ENCODE assay signal across 1 cellular context in genomic region chr20:62238569-62239277, GRCh38.
TF ChIP-seq lines count a peak whose summit lies in the region.

No MANE protein-coding gene starts in this region.

TF ChIP-seq in HepG2, 621 proteins besides CTCF, POLR2A, EP300 and RAD21 (continued from another document and continues in another):
- TF ChIP-seq GABPA (IDR thresholded peaks at IDR 0.05; ENCODE audit: low read depth, low read length) (no peak), GABPA (CRISPR knock-in tag; IDR thresholded peaks at IDR 0.05; ENCODE audit: low read depth) (peak; percentile 35; the same call in 1 of the 2 replicates), ELF3 (CRISPR knock-in tag; IDR thresholded peaks at IDR 0.05) (no peak), SATB2 (CRISPR knock-in tag; IDR thresholded peaks at IDR 0.05) (no peak), ZNF510 (CRISPR knock-in tag; IDR thresholded peaks at IDR 0.05; ENCODE audit: low read depth) (no peak), ZBTB2 (CRISPR knock-in tag; IDR thresholded peaks at IDR 0.05; ENCODE audit: low read depth) (no peak; the same call in 1 of the 2 replicates), PRPF4 (IDR thresholded peaks at IDR 0.05; ENCODE audit: low read depth, low read length, poor library complexity, severe bottlenecking) (no peak), KLF12 (CRISPR knock-in tag; IDR thresholded peaks at IDR 0.05; ENCODE audit: borderline replicate concordance) (no peak), ELF1 (CRISPR knock-in tag; IDR thresholded peaks at IDR 0.05) (peak; percentile 62; the same call in 1 of the 2 replicates), ZNF589 (CRISPR knock-in tag; conservative IDR thresholded peaks at IDR 0.05) (no peak), XRCC5 (optimal IDR thresholded peaks at IDR 0.05; ENCODE audit: low read length) (no peak), HHEX (CRISPR knock-in tag; IDR thresholded peaks at IDR 0.05) (no peak), ZNF501 (CRISPR knock-in tag; IDR thresholded peaks at IDR 0.05) (0 out of 2 replicates have a peak, but pooled peaks have one; percentile 45), ZNF576 (CRISPR knock-in tag; IDR thresholded peaks at IDR 0.05) (no peak), ZMAT3 (CRISPR knock-in tag; conservative IDR thresholded peaks at IDR 0.05) (0 out of 2 replicates have a peak, but pooled peaks have one; percentile 24), ZNF782 (CRISPR knock-in tag; IDR thresholded peaks at IDR 0.05; ENCODE audit: borderline replicate concordance) (no peak), MAFG (CRISPR knock-in tag; IDR thresholded peaks at IDR 0.05) (no peak), ELF4 (CRISPR knock-in tag; IDR thresholded peaks at IDR 0.05; ENCODE audit: borderline replicate concordance) (no peak), ZNF143 (CRISPR knock-in tag; IDR thresholded peaks at IDR 0.05) (no peak), TIGD3 (CRISPR knock-in tag; IDR thresholded peaks at IDR 0.05; ENCODE audit: borderline replicate concordance) (peak; percentile 1; the same call in 1 of the 2 replicates), MAFK (conservative IDR thresholded peaks at IDR 0.05 in 1 of 2, IDR thresholded peaks at IDR 0.05 in 1 of 2; ENCODE audit: low read length in 2 of 2) (no peak), ZNF569 (CRISPR knock-in tag; IDR thresholded peaks at IDR 0.05; ENCODE audit: borderline replicate concordance) (no peak), ZNF564 (CRISPR knock-in tag; IDR thresholded peaks at IDR 0.05) (0 out of 2 replicates have a peak, but pooled peaks have one; percentile 7), KLF11 (CRISPR knock-in tag; IDR thresholded peaks at IDR 0.05) (0 out of 2 replicates have a peak, but pooled peaks have one; percentile 48), ZNF598 (CRISPR knock-in tag; IDR thresholded peaks at IDR 0.05; ENCODE audit: borderline replicate concordance) (no peak; the same call in 1 of the 2 replicates), ZNF235 (CRISPR knock-in tag; IDR thresholded peaks at IDR 0.05; ENCODE audit: borderline replicate concordance) (no peak; the same call in 1 of the 2 replicates), SMARCC2 (IDR thresholded peaks at IDR 0.05) (no peak), KLF15 (CRISPR knock-in tag; IDR thresholded peaks at IDR 0.05; ENCODE audit: borderline replicate concordance) (0 out of 2 replicates have a peak, but pooled peaks have one; percentile 10), ESRRA (CRISPR knock-in tag; IDR thresholded peaks at IDR 0.05; ENCODE audit: low read depth) (0 out of 2 replicates have a peak, but pooled peaks have one; percentile 16), PAF1 (CRISPR knock-in tag; IDR thresholded peaks at IDR 0.05) (no peak), GTF3A (CRISPR knock-in tag; conservative IDR thresholded peaks at IDR 0.05) (no peak), MED8 (CRISPR knock-in tag; IDR thresholded peaks at IDR 0.05; ENCODE audit: insufficient replicate concordance) (no peak), ZNF776 (CRISPR knock-in tag; IDR thresholded peaks at IDR 0.05) (0 out of 2 replicates have a peak, but pooled peaks have one; percentile 46), CAMTA2 (CRISPR knock-in tag; IDR thresholded peaks at IDR 0.05; ENCODE audit: borderline replicate concordance) (0 out of 2 replicates have a peak, but pooled peaks have one; percentile 32), SALL2 (CRISPR knock-in tag; IDR thresholded peaks at IDR 0.05) (0 out of 2 replicates have a peak, but pooled peaks have one; percentile 7), NONO (IDR thresholded peaks at IDR 0.05) (no peak), NONO (CRISPR knock-in tag; conservative IDR thresholded peaks at IDR 0.05) (peak; percentile 64), NCOR1 (IDR thresholded peaks at IDR 0.05; ENCODE audit: borderline replicate concordance, low read length) (no peak), NR2C2 (CRISPR knock-in tag; IDR thresholded peaks at IDR 0.05; ENCODE audit: borderline replicate concordance) (no peak), REST (IDR thresholded peaks at IDR 0.05; ENCODE audit: borderline replicate concordance in 1 of 2, low read depth in 1 of 2, low read length in 2 of 2) (no peak), LBX2 (CRISPR knock-in tag; IDR thresholded peaks at IDR 0.05; ENCODE audit: borderline replicate concordance) (peak; percentile 73; the same call in 1 of the 2 replicates), ATF7-NPFF (CRISPR knock-in tag; IDR thresholded peaks at IDR 0.05; ENCODE audit: low read depth) (no peak), ZSCAN21 (CRISPR knock-in tag; IDR thresholded peaks at IDR 0.05; ENCODE audit: borderline replicate concordance) (no peak), ZNF577 (CRISPR knock-in tag; IDR thresholded peaks at IDR 0.05; ENCODE audit: borderline replicate concordance, low read depth) (no peak), NFIB (CRISPR knock-in tag; IDR thresholded peaks at IDR 0.05; ENCODE audit: borderline replicate concordance) (no peak)
- TF ChIP-seq, protein P1, sequence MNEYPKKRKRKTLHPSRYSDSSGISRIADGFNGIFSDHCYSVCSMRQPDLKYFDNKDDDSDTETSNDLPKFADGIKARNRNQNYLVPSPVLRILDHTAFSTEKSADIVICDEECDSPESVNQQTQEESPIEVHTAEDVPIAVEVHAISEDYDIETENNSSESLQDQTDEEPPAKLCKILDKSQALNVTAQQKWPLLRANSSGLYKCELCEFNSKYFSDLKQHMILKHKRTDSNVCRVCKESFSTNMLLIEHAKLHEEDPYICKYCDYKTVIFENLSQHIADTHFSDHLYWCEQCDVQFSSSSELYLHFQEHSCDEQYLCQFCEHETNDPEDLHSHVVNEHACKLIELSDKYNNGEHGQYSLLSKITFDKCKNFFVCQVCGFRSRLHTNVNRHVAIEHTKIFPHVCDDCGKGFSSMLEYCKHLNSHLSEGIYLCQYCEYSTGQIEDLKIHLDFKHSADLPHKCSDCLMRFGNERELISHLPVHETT (CRISPR knock-in tag; conservative IDR thresholded peaks at IDR 0.05): no peak
- TF ChIP-seq, protein P2, sequence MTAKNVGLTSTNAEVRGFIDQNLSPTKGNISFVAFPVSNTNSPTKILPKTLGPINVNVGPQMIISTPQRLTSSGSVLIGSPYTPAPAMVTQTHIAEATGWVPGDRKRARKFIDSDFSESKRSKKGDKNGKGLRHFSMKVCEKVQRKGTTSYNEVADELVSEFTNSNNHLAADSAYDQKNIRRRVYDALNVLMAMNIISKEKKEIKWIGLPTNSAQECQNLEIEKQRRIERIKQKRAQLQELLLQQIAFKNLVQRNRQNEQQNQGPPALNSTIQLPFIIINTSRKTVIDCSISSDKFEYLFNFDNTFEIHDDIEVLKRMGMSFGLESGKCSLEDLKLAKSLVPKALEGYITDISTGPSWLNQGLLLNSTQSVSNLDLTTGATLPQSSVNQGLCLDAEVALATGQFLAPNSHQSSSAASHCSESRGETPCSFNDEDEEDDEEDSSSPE (CRISPR knock-in tag; IDR thresholded peaks at IDR 0.05): no peak
- TF ChIP-seq, protein P3, sequence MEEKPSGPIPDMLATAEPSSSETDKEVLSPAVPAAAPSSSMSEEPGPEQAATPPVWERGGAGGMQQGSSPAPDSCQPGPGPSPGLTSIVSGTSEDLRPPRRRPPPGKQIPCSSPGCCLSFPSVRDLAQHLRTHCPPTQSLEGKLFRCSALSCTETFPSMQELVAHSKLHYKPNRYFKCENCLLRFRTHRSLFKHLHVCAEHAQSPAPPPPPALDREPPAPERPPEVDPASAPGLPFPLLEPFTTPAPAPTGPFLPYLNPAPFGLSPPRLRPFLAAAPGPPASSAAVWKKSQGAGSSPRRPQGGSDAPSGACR (CRISPR knock-in tag; IDR thresholded peaks at IDR 0.05): peak; percentile 39; the same call in 1 of the 2 replicates
- TF ChIP-seq, protein P4, sequence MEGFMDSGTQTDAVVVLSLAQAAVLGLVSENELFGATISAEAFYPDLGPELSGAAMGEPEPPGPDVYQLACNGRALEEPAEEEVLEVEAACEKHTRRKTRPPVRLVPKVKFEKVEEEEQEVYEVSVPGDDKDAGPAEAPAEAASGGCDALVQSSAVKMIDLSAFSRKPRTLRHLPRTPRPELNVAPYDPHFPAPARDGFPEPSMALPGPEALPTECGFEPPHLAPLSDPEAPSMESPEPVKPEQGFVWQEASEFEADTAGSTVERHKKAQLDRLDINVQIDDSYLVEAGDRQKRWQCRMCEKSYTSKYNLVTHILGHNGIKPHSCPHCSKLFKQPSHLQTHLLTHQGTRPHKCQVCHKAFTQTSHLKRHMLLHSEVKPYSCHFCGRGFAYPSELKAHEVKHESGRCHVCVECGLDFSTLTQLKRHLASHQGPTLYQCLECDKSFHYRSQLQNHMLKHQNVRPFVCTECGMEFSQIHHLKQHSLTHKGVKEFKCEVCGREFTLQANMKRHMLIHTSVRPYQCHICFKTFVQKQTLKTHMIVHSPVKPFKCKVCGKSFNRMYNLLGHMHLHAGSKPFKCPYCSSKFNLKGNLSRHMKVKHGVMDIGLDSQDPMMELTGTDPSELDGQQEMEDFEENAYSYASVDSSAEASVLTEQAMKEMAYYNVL (CRISPR knock-in tag; IDR thresholded peaks at IDR 0.05; ENCODE audit: borderline replicate concordance): peak; percentile 78
- TF ChIP-seq, protein P5, sequence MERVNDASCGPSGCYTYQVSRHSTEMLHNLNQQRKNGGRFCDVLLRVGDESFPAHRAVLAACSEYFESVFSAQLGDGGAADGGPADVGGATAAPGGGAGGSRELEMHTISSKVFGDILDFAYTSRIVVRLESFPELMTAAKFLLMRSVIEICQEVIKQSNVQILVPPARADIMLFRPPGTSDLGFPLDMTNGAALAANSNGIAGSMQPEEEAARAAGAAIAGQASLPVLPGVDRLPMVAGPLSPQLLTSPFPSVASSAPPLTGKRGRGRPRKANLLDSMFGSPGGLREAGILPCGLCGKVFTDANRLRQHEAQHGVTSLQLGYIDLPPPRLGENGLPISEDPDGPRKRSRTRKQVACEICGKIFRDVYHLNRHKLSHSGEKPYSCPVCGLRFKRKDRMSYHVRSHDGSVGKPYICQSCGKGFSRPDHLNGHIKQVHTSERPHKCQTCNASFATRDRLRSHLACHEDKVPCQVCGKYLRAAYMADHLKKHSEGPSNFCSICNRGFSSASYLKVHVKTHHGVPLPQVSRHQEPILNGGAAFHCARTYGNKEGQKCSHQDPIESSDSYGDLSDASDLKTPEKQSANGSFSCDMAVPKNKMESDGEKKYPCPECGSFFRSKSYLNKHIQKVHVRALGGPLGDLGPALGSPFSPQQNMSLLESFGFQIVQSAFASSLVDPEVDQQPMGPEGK (CRISPR knock-in tag; IDR thresholded peaks at IDR 0.05): peak; percentile 73
